Comparison of ENCODE assay signal across 13 cellular contexts in genomic region chr14:100106260-100106659, GRCh38. TPM values are rescaled to one million over a fixed set of nuclear protein-coding genes. Genes with fewer than 3 reads are reported as not detected.
DNase-seq lines count a peak whose midpoint lies in the region; ATAC-seq and TF ChIP-seq lines count a peak whose summit lies in the region.
"Had no signal": no experiment of that assay in that cellular context is flagged by ENCODE, and none has a peak within 500 bp of the region (broad histone marks: within the 10 kb centered on the region; RNA-seq: fewer than 3 reads in every experiment).

No MANE protein-coding gene starts in this region.

- TF ChIP-seq POLR2A in thyroid gland (IDR thresholded peaks at IDR 0.05), result no peak

- H3K4me1 ChIP-seq in thyroid gland, result peaks cover 10 to 44% of the 10 kb centered on the region in 2 donors
- H3K4me1 ChIP-seq: Caco-2 had no signal

- no peak overlapping the region for H3K4me3 ChIP-seq in thyroid gland (replicated peaks in 1 of 3)

- TF ChIP-seq CTCF in thyroid gland (IDR thresholded peaks at IDR 0.05), result no peak

- DNase-seq in Kasumi-1 (lab: John Stamatoyannopoulos, UW) (peak; percentile 66 to 73), thyroid gland (no peak), DMS79 (lab: John Stamatoyannopoulos, UW) (no peak), NCI-H69 (lab: John Stamatoyannopoulos, UW) (no peak)
- DNase-seq in activated CD4-positive, alpha-beta T cell treated with anti-CD3 and anti-CD28 coated beads for 48 hours, result peak; percentile 78
- DNase-seq in activated naive CD8-positive, alpha-beta T cell treated with anti-CD3 and anti-CD28 coated beads, Interleukin-2, amount 50 U/mL, for 16 hours (ENCODE audit: low read depth, low spot score), result peak; percentile 30
- peak; percentile 53 to 63 for DNase-seq in stimulated activated CD4-positive, alpha-beta T cell treated with anti-CD3 and anti-CD28 coated beads, Interleukin-2, amount 100 ng/mL, for 24 hours
- DNase-seq: Caco-2, kidney glomerular epithelial cell, NCI-H524 treated with DMSO at 0.1 percent for 48 hours had no signal

- no peaks in the 10 kb centered on the region for H3K36me3 ChIP-seq in thyroid gland

- no peak overlapping the region for H3K27ac ChIP-seq in thyroid gland
- H3K27ac ChIP-seq: KMS-11 had no signal

- no peak for ATAC-seq in GM21367 (IDR thresholded peaks at IDR 0.05; ENCODE audit: unreplicated experiment)

- no peaks in the 10 kb centered on the region for H3K27me3 ChIP-seq in thyroid gland

- 88% methylated on average over 9 of the region's 9 CpGs for WGBS in thyroid gland, 2 donors

- no peaks in the 10 kb centered on the region for H3K9me3 ChIP-seq in thyroid gland
- H3K9me3 ChIP-seq: Caco-2 had no signal

- intact Hi-C loops in thyroid gland (cut with DNase I), result no loop called here

RNA-seq across cellular contexts. Expression of gene EVL, which starts 41.0 kb away (rescaled TPM):
- 10 to 100 TPM; 24.2 to 40.1 (median 29.8) TPM for total RNA-seq in thyroid gland

RNA-seq across cellular contexts. Expression of gene DEGS2, which starts 53.2 kb away (rescaled TPM):
- total RNA-seq in thyroid gland, result 1 to 10 TPM in 3 of 4 donors, under 1 TPM in 1; 0.54 to 7.6 (median 3.6) TPM
- total RNA-seq: astrocyte had no signal

Comparison
In these comparisons a context has a peak if more than half of its experiments do, and no peak if none do; other contexts are left out.
1. DNase-seq: peak in Kasumi-1 (2 of 2), activated CD4-positive, alpha-beta T cell treated with anti-CD3 and anti-CD28 coated beads for 48 hours (single experiment), activated naive CD8-positive, alpha-beta T cell treated with anti-CD3 and anti-CD28 coated beads, Interleukin-2, amount 50 U/mL, for 16 hours (single experiment) and stimulated activated CD4-positive, alpha-beta T cell treated with anti-CD3 and anti-CD28 coated beads, Interleukin-2, amount 100 ng/mL, for 24 hours (2 of 2); none in thyroid gland (0 of 2), DMS79 (single experiment) and NCI-H69 (single experiment).